ENCODE assay signal across 14 cellular contexts in genomic region chr5:132951858-132952257, GRCh38. TPM values are rescaled to one million over a fixed set of nuclear protein-coding genes. Genes with fewer than 3 reads are reported as not detected.
DNase-seq lines count a peak whose midpoint lies in the region; ATAC-seq and TF ChIP-seq lines count a peak whose summit lies in the region.
"Had no signal": no experiment of that assay in that cellular context is flagged by ENCODE, and none has a peak within 500 bp of the region (broad histone marks: within the 10 kb centered on the region; RNA-seq: fewer than 3 reads in every experiment).

No MANE protein-coding gene starts in this region.

- no peak overlapping the region for H3K9ac ChIP-seq in neural progenitor cell
- H3K9ac ChIP-seq: BLaER1 treated with 17β-estradiol and CSF1 and Interleukin-3, amounts not matched to agents 10 nM and 100 nM had no signal

- TF ChIP-seq CTCF in activated CD8-positive, alpha-beta T cell treated with anti-CD3 and anti-CD28 coated beads for 36 hours (IDR thresholded peaks at IDR 0.05) = no peak
- TF ChIP-seq CTCF in chondrocyte (IDR thresholded peaks at IDR 0.05) (no peak), type B pancreatic cell (conservative IDR thresholded peaks at IDR 0.05) (no peak), neural progenitor cell (IDR thresholded peaks at IDR 0.05) (no peak)

- H4K20me1 ChIP-seq in neural progenitor cell (ENCODE audit: low read depth) = peaks cover 90% of the 10 kb centered on the region

- ATAC-seq in activated CD8-positive, alpha-beta T cell treated with anti-CD3 and anti-CD28 coated beads for 36 hours = peak; percentile 49
- no peak for ATAC-seq in activated CD8-positive, alpha-beta T cell treated with anti-CD3 and anti-CD28 coated beads, Interleukin-2, amount 10 ng/mL, durations not matched to agents 7 days and 5 days

- intact Hi-C loops in activated CD8-positive, alpha-beta T cell treated with anti-CD3 and anti-CD28 coated beads for 36 hours (cut with micrococcal nuclease) = no loop called here

- H3K4me2 ChIP-seq in neural progenitor cell = no peak overlapping the region
- H3K4me2 ChIP-seq: BLaER1 treated with 17β-estradiol and CSF1 and Interleukin-3, amounts not matched to agents 10 nM and 100 nM had no signal

- no peak overlapping the region for H3K4me3 Mint-ChIP-seq in activated CD8-positive, alpha-beta T cell treated with anti-CD3 and anti-CD28 coated beads for 36 hours
- H3K4me3 Mint-ChIP-seq in activated CD8-positive, alpha-beta T cell treated with anti-CD3 and anti-CD28 coated beads, Interleukin-2, amount 10 ng/mL, durations not matched to agents 7 days and 5 days = no peak overlapping the region
- no peak overlapping the region for H3K4me3 Mint-ChIP-seq in chondrocyte (ENCODE audit: unreplicated experiment)
- H3K4me3 Mint-ChIP-seq in type B pancreatic cell = no peak overlapping the region
- H3K4me3 Mint-ChIP-seq in neural progenitor cell = no peak overlapping the region

- H3K36me3 ChIP-seq in neural progenitor cell = peaks cover 7% of the 10 kb centered on the region

- H3K79me2 ChIP-seq in neural progenitor cell (ENCODE audit: low read depth) = peaks cover 98% of the 10 kb centered on the region

- POLR2A ChIA-PET in activated CD8-positive, alpha-beta T cell treated with anti-CD3 and anti-CD28 coated beads for 36 hours (lab: Charles Lee) = interaction anchor here (0.6 kb wide), 1 partner anchor 10 kb away, joined by 3 read pairs; no protein-coding TSS in a partner anchor
- POLR2A ChIA-PET in activated CD8-positive, alpha-beta T cell treated with anti-CD3 and anti-CD28 coated beads, Interleukin-2, amount 10 ng/mL, durations not matched to agents 7 days and 5 days (lab: Charles Lee) = interaction anchor here (1.1 kb wide), 1 partner anchor 11 kb away, joined by 3 read pairs; no protein-coding TSS in a partner anchor

- H3K36me3 Mint-ChIP-seq in activated CD8-positive, alpha-beta T cell treated with anti-CD3 and anti-CD28 coated beads for 36 hours (ENCODE audit: low read depth) = peaks cover 22% of the 10 kb centered on the region
- H3K36me3 Mint-ChIP-seq in activated CD8-positive, alpha-beta T cell treated with anti-CD3 and anti-CD28 coated beads, Interleukin-2, amount 10 ng/mL, durations not matched to agents 7 days and 5 days (ENCODE audit: low read depth) = peaks cover 32% of the 10 kb centered on the region
- H3K36me3 Mint-ChIP-seq in chondrocyte (ENCODE audit: low read depth) (peaks cover 11% of the 10 kb centered on the region), type B pancreatic cell (peaks cover 40% of the 10 kb centered on the region), neural progenitor cell (peaks cover 40% of the 10 kb centered on the region)

- DNase-seq in activated CD8-positive, alpha-beta T cell treated with anti-CD3 and anti-CD28 coated beads for 36 hours = no peak
- no peak for DNase-seq in activated CD8-positive, alpha-beta T cell treated with anti-CD3 and anti-CD28 coated beads, Interleukin-2, amount 10 ng/mL, durations not matched to agents 7 days and 5 days
- DNase-seq in OCI-M1 (lab: John Stamatoyannopoulos, UW) (peak; percentile 9), chondrocyte (ENCODE audit: low spot score) (no peak), type B pancreatic cell (ENCODE audit: extremely low spot score, unreplicated experiment) (no peak), neural progenitor cell (ENCODE audit: low spot score) (no peak), putamen (ENCODE audit: low spot score) (no peak)
- DNase-seq: ACHN; Calu3; CD4-positive, CD25-positive, alpha-beta regulatory T cell; DMS 273 treated with DMSO at 0.1 percent for 48 hours; GOT3; H9 had no signal

- no peaks in the 10 kb centered on the region for H3K9me3 Mint-ChIP-seq in activated CD8-positive, alpha-beta T cell treated with anti-CD3 and anti-CD28 coated beads for 36 hours
- H3K9me3 Mint-ChIP-seq in activated CD8-positive, alpha-beta T cell treated with anti-CD3 and anti-CD28 coated beads, Interleukin-2, amount 10 ng/mL, durations not matched to agents 7 days and 5 days (ENCODE audit: insufficient read depth) = no peaks in the 10 kb centered on the region
- H3K9me3 Mint-ChIP-seq in chondrocyte (ENCODE audit: low read depth) (no peaks in the 10 kb centered on the region), type B pancreatic cell (no peaks in the 10 kb centered on the region), neural progenitor cell (peaks cover 30% of the 10 kb centered on the region)
- H3K9me3 Mint-ChIP-seq: CD4-positive, CD25-positive, alpha-beta regulatory T cell; H9 had no signal

- H3K4me3 ChIP-seq in neural progenitor cell = no peak overlapping the region
- H3K4me3 ChIP-seq: BLaER1 treated with 17β-estradiol and CSF1 and Interleukin-3, amounts not matched to agents 10 nM and 100 nM had no signal

- no peaks in the 10 kb centered on the region for H3K9me3 ChIP-seq in neural progenitor cell (ENCODE audit: low read depth)

- H3K27ac ChIP-seq in neural progenitor cell = no peak overlapping the region
- H3K27ac ChIP-seq: BLaER1 treated with 17β-estradiol and CSF1 and Interleukin-3, amounts not matched to agents 10 nM and 100 nM had no signal

- no peaks in the 10 kb centered on the region for H3K27me3 ChIP-seq in neural progenitor cell
- H3K27me3 ChIP-seq: BLaER1 treated with 17β-estradiol and CSF1 and Interleukin-3, amounts not matched to agents 10 nM and 100 nM had no signal

- H3K27ac Mint-ChIP-seq in activated CD8-positive, alpha-beta T cell treated with anti-CD3 and anti-CD28 coated beads for 36 hours = no peak overlapping the region
- no peak overlapping the region for H3K27ac Mint-ChIP-seq in activated CD8-positive, alpha-beta T cell treated with anti-CD3 and anti-CD28 coated beads, Interleukin-2, amount 10 ng/mL, durations not matched to agents 7 days and 5 days
- H3K27ac Mint-ChIP-seq in chondrocyte (ENCODE audit: unreplicated experiment) (peak overlapping the region; percentile 13), type B pancreatic cell (peak overlapping the region; percentile 80), neural progenitor cell (no peak overlapping the region)

- peaks cover 45% of the 10 kb centered on the region for H3K4me1 Mint-ChIP-seq in activated CD8-positive, alpha-beta T cell treated with anti-CD3 and anti-CD28 coated beads for 36 hours (ENCODE audit: low read depth)
- H3K4me1 Mint-ChIP-seq in activated CD8-positive, alpha-beta T cell treated with anti-CD3 and anti-CD28 coated beads, Interleukin-2, amount 10 ng/mL, durations not matched to agents 7 days and 5 days (ENCODE audit: low read depth) = peaks cover 16% of the 10 kb centered on the region
- H3K4me1 Mint-ChIP-seq in chondrocyte (ENCODE audit: low read depth) (peaks cover 61% of the 10 kb centered on the region), type B pancreatic cell (ENCODE audit: unreplicated experiment) (peaks cover 20% of the 10 kb centered on the region), neural progenitor cell (no peaks in the 10 kb centered on the region)

- CTCF ChIA-PET in activated CD8-positive, alpha-beta T cell treated with anti-CD3 and anti-CD28 coated beads for 36 hours (lab: Charles Lee) = no interaction called here
- CTCF ChIA-PET in activated CD8-positive, alpha-beta T cell treated with anti-CD3 and anti-CD28 coated beads, Interleukin-2, amount 10 ng/mL, durations not matched to agents 7 days and 5 days (lab: Charles Lee) = no interaction called here

- no peak overlapping the region for H2AFZ ChIP-seq in neural progenitor cell (replicated peaks)

- no peaks in the 10 kb centered on the region for H3K27me3 Mint-ChIP-seq in activated CD8-positive, alpha-beta T cell treated with anti-CD3 and anti-CD28 coated beads for 36 hours
- H3K27me3 Mint-ChIP-seq in activated CD8-positive, alpha-beta T cell treated with anti-CD3 and anti-CD28 coated beads, Interleukin-2, amount 10 ng/mL, durations not matched to agents 7 days and 5 days (ENCODE audit: low read depth) = no peaks in the 10 kb centered on the region
- no peaks in the 10 kb centered on the region for H3K27me3 Mint-ChIP-seq in chondrocyte (ENCODE audit: low read depth)
- H3K27me3 Mint-ChIP-seq in type B pancreatic cell = no peaks in the 10 kb centered on the region
- H3K27me3 Mint-ChIP-seq in neural progenitor cell (ENCODE audit: insufficient read depth, low read depth) = no peaks in the 10 kb centered on the region
- H3K27me3 Mint-ChIP-seq: CD4-positive, CD25-positive, alpha-beta regulatory T cell had no signal

- no peaks in the 10 kb centered on the region for H3K4me1 ChIP-seq in neural progenitor cell

- H3F3A ChIP-seq in neural progenitor cell (ENCODE audit: low read depth) = no peaks in the 10 kb centered on the region

RNA-seq across cellular contexts. Expression of gene AFF4, which starts 11.6 kb away (rescaled TPM):
- total RNA-seq in activated CD8-positive, alpha-beta T cell treated with anti-CD3 and anti-CD28 coated beads for 36 hours = 10 to 100 TPM; 19.4 to 19.9 TPM
- total RNA-seq in activated CD8-positive, alpha-beta T cell treated with anti-CD3 and anti-CD28 coated beads, Interleukin-2, amount 10 ng/mL, durations not matched to agents 7 days and 5 days = 10 to 100 TPM; 27.2 to 30.3 TPM
- total RNA-seq in chondrocyte = 104 to 128 TPM (median 122 TPM) in 3 replicates
- 69.9 and 78.1 TPM in 2 replicates for total RNA-seq in type B pancreatic cell (ENCODE audit: low replicate concordance)
- 48.7 and 63.6 TPM in 2 replicates for total RNA-seq in neural progenitor cell (ENCODE audit: low replicate concordance)

Comparison
In these comparisons a context has a peak if more than half of its experiments do, and no peak if none do; other contexts are left out.
1. H3K27ac Mint-ChIP-seq: peak in chondrocyte (single experiment) and type B pancreatic cell (single experiment); none in activated CD8-positive, alpha-beta T cell treated with anti-CD3 and anti-CD28 coated beads for 36 hours (single experiment), activated CD8-positive, alpha-beta T cell treated with anti-CD3 and anti-CD28 coated beads, Interleukin-2, amount 10 ng/mL, durations not matched to agents 7 days and 5 days (single experiment) and neural progenitor cell (single experiment).